Comparison of ENCODE assay signal across 15 cellular contexts in the genomic region with DNA sequence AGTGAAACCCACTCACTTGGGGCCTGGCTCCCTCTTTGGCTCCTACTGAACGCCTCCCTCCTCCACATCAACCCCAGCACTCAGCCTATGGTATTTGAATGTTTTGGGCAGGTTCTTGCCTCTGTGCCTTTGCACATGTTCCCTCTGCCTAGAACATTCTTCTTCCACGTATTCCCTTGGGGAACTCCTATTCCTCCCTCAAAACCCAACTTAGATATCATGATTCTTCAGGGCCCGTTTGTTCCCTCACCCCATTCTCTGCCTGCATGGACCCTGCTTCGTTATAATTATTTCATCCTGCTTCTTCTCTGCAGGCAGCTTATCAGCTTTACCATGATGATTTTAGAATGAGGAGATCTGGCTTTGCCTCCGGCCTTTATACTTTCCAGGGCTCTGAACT.
A peak's percentile ranks its signal among the peaks of the same experiment; 100 is the strongest.
DNase-seq lines count a peak whose midpoint lies in the region; ATAC-seq lines count a peak whose summit lies in the region.
"Had no signal": no experiment of that assay in that cellular context is flagged by ENCODE, and none has a peak within 500 bp of the region (broad histone marks: within the 10 kb centered on the region; RNA-seq: fewer than 3 reads in every experiment).

No MANE protein-coding gene starts in this region.

- peaks cover 0 to 11% (median 0%) of the 10 kb centered on the region in 11 experiments; a peak in 2 of 22 replicates for H3K9me3 ChIP-seq in BLaER1 treated with 17β-estradiol and CSF1 and Interleukin-3, amounts not matched to agents 10 nM and 100 nM (replicated peaks in 1 of 11)

- H3K4me3 ChIP-seq in BLaER1 treated with 17β-estradiol and CSF1 and Interleukin-3, amounts not matched to agents 10 nM and 100 nM: no peak overlapping the region
- H3K4me3 ChIP-seq: GM12878 had no signal

- POLR2A ChIA-PET in activated naive CD8-positive, alpha-beta T cell treated with anti-CD3 and anti-CD28 coated beads, Interleukin-2, amount 10 ng/mL, durations not matched to agents 7 days and 5 days (lab: Charles Lee): no interaction called here

- H3K36me3 ChIP-seq in BLaER1 treated with 17β-estradiol and CSF1 and Interleukin-3, amounts not matched to agents 10 nM and 100 nM: no peaks in the 10 kb centered on the region

- H3K36me3 Mint-ChIP-seq in activated naive CD8-positive, alpha-beta T cell treated with anti-CD3 and anti-CD28 coated beads, Interleukin-2, amount 10 ng/mL, durations not matched to agents 7 days and 5 days: no peaks in the 10 kb centered on the region
- no peaks in the 10 kb centered on the region for H3K36me3 Mint-ChIP-seq in activated naive CD8-positive, alpha-beta T cell treated with anti-CD3 and anti-CD28 coated beads, Interleukin-2, amount 50 U/mL, for 24 hours (ENCODE audit: low read depth)
- H3K36me3 Mint-ChIP-seq: CD8-positive, alpha-beta T cell had no signal

- no peaks in the 10 kb centered on the region for H4K20me1 ChIP-seq in BLaER1 treated with 17β-estradiol and CSF1 and Interleukin-3, amounts not matched to agents 10 nM and 100 nM

- H3K9me3 Mint-ChIP-seq in activated naive CD8-positive, alpha-beta T cell treated with anti-CD3 and anti-CD28 coated beads, Interleukin-2, amount 10 ng/mL, durations not matched to agents 7 days and 5 days: no peaks in the 10 kb centered on the region
- no peaks in the 10 kb centered on the region for H3K9me3 Mint-ChIP-seq in activated naive CD8-positive, alpha-beta T cell treated with anti-CD3 and anti-CD28 coated beads, Interleukin-2, amount 50 U/mL, for 24 hours
- H3K9me3 Mint-ChIP-seq: CD8-positive, alpha-beta T cell had no signal

- H3K27ac Mint-ChIP-seq in activated naive CD8-positive, alpha-beta T cell treated with anti-CD3 and anti-CD28 coated beads, Interleukin-2, amount 10 ng/mL, durations not matched to agents 7 days and 5 days: no peak overlapping the region
- no peak overlapping the region for H3K27ac Mint-ChIP-seq in activated naive CD8-positive, alpha-beta T cell treated with anti-CD3 and anti-CD28 coated beads, Interleukin-2, amount 50 U/mL, for 24 hours
- H3K27ac Mint-ChIP-seq: CD8-positive, alpha-beta T cell had no signal

- peak; percentile 9 for DNase-seq in activated naive CD8-positive, alpha-beta T cell treated with anti-CD3 and anti-CD28 coated beads, Interleukin-2, amount 10 ng/mL, durations not matched to agents 7 days and 5 days
- DNase-seq in activated naive CD8-positive, alpha-beta T cell treated with anti-CD3 and anti-CD28 coated beads, Interleukin-2, amount 50 U/mL, for 24 hours: no peak
- DNase-seq in ecto neural progenitor cell (ENCODE audit: low spot score) (peak; percentile 24), NCI-H1105 (lab: John Stamatoyannopoulos, UW) (no peak)
- DNase-seq: ACHN; CD8-positive, alpha-beta T cell; DMS 273 treated with DMSO at 0.1 percent for 48 hours; DMS53; DND-41; EL; GOT3 had no signal

- H3K9ac ChIP-seq in BLaER1 treated with 17β-estradiol and CSF1 and Interleukin-3, amounts not matched to agents 10 nM and 100 nM: no peak overlapping the region

- H3K27ac ChIP-seq in BLaER1 treated with 17β-estradiol and CSF1 and Interleukin-3, amounts not matched to agents 10 nM and 100 nM: no peak overlapping the region

- no peak overlapping the region for H3K4me3 Mint-ChIP-seq in activated naive CD8-positive, alpha-beta T cell treated with anti-CD3 and anti-CD28 coated beads, Interleukin-2, amount 10 ng/mL, durations not matched to agents 7 days and 5 days
- H3K4me3 Mint-ChIP-seq in activated naive CD8-positive, alpha-beta T cell treated with anti-CD3 and anti-CD28 coated beads, Interleukin-2, amount 50 U/mL, for 24 hours: no peak overlapping the region
- H3K4me3 Mint-ChIP-seq: CD8-positive, alpha-beta T cell had no signal

- ATAC-seq in activated naive CD8-positive, alpha-beta T cell treated with anti-CD3 and anti-CD28 coated beads, Interleukin-2, amount 10 ng/mL, durations not matched to agents 7 days and 5 days (ENCODE audit: low read depth): no peak
- ATAC-seq in activated naive CD8-positive, alpha-beta T cell treated with anti-CD3 and anti-CD28 coated beads, Interleukin-2, amount 50 U/mL, for 24 hours: no peak
- ATAC-seq in HG03280 (IDR thresholded peaks at IDR 0.05; ENCODE audit: unreplicated experiment) (no peak), HG03045 (IDR thresholded peaks at IDR 0.05; ENCODE audit: unreplicated experiment) (no peak)
- ATAC-seq: CD8-positive, alpha-beta T cell; GM12878 had no signal

- H3K4me1 ChIP-seq in BLaER1 treated with 17β-estradiol and CSF1 and Interleukin-3, amounts not matched to agents 10 nM and 100 nM: peaks cover 0 to 37% (median 26%) of the 10 kb centered on the region in 10 experiments; a peak in 18 of 20 replicates

- H3K27me3 Mint-ChIP-seq in activated naive CD8-positive, alpha-beta T cell treated with anti-CD3 and anti-CD28 coated beads, Interleukin-2, amount 10 ng/mL, durations not matched to agents 7 days and 5 days: no peaks in the 10 kb centered on the region
- no peaks in the 10 kb centered on the region for H3K27me3 Mint-ChIP-seq in activated naive CD8-positive, alpha-beta T cell treated with anti-CD3 and anti-CD28 coated beads, Interleukin-2, amount 50 U/mL, for 24 hours

- no peaks in the 10 kb centered on the region; a peak in 1 of 22 replicates for H3K27me3 ChIP-seq in BLaER1 treated with 17β-estradiol and CSF1 and Interleukin-3, amounts not matched to agents 10 nM and 100 nM

- H3K4me1 Mint-ChIP-seq in activated naive CD8-positive, alpha-beta T cell treated with anti-CD3 and anti-CD28 coated beads, Interleukin-2, amount 10 ng/mL, durations not matched to agents 7 days and 5 days: no peaks in the 10 kb centered on the region
- H3K4me1 Mint-ChIP-seq in activated naive CD8-positive, alpha-beta T cell treated with anti-CD3 and anti-CD28 coated beads, Interleukin-2, amount 50 U/mL, for 24 hours: no peaks in the 10 kb centered on the region

- H3K4me2 ChIP-seq in BLaER1 treated with 17β-estradiol and CSF1 and Interleukin-3, amounts not matched to agents 10 nM and 100 nM: peak overlapping the region in 9 of 11 experiments; percentile 43 to 84 (median 75); a peak in 13 of 22 replicates

Comparison
In these comparisons a context has a peak if more than half of its experiments do, and no peak if none do; other contexts are left out.
1. DNase-seq: peak in activated naive CD8-positive, alpha-beta T cell treated with anti-CD3 and anti-CD28 coated beads, Interleukin-2, amount 10 ng/mL, durations not matched to agents 7 days and 5 days (single experiment) and ecto neural progenitor cell (single experiment); none in activated naive CD8-positive, alpha-beta T cell treated with anti-CD3 and anti-CD28 coated beads, Interleukin-2, amount 50 U/mL, for 24 hours (single experiment) and NCI-H1105 (single experiment).